In genomic region chr9:33705440-33705839, GRCh38 we compare ENCODE assay signal across 6 cellular contexts.
DNase-seq lines count a peak whose midpoint lies in the region; ATAC-seq, FAIRE-seq and TF ChIP-seq lines count a peak whose summit lies in the region.
"Not testable (repeated sequence)": the region's sequence is repeated elsewhere in the genome, so short reads cannot be mapped to it uniquely, and the experiment has no call there.

No MANE protein-coding gene starts in this region.

- H3K27me3 ChIP-seq in HCT116 (ENCODE audit: insufficient read depth, low read length); body of pancreas; hepatocyte; pancreas: not testable (repeated sequence)

- peak; percentile 28 for FAIRE-seq in A549 (lab: Jason Lieb, UNC)
- not testable (repeated sequence) for FAIRE-seq in pancreas (lab: Jason Lieb, UNC)

- H3K9me3 ChIP-seq in A549; HCT116 (ENCODE audit: control insufficient read depth in 1 of 2, insufficient read depth in 1 of 2, low read depth in 1 of 2, low read length in 2 of 2); body of pancreas; hepatocyte (ENCODE audit: low read depth); pancreas: not testable (repeated sequence)

- H3K9ac ChIP-seq in HCT116 (ENCODE audit: low read length): not testable (repeated sequence)

- H3K4me3 ChIP-seq in A549; HCT116 (replicated peaks in 1 of 2; ENCODE audit: low read depth in 1 of 2, low read length in 2 of 2); body of pancreas; hepatocyte; pancreas: not testable (repeated sequence)

- not testable (repeated sequence) for H2AFZ ChIP-seq in HCT116 (ENCODE audit: low read depth, low read length, poor library complexity, severe bottlenecking); hepatocyte

- not testable (repeated sequence) for H3K27ac ChIP-seq in A549; HCT116 (ENCODE audit: low read depth, low read length); body of pancreas; hepatocyte; pancreas

- H3K79me2 ChIP-seq in HCT116 (ENCODE audit: insufficient read depth, low read length); hepatocyte: not testable (repeated sequence)

- TF ChIP-seq RAD21 in A549 (conservative IDR thresholded peaks at IDR 0.05 in 1 of 2, IDR thresholded peaks at IDR 0.05 in 1 of 2); HCT116 (IDR thresholded peaks at IDR 0.05; ENCODE audit: low read depth): not testable (repeated sequence)

- H3K36me3 ChIP-seq in HCT116 (ENCODE audit: control insufficient read depth in 1 of 2, insufficient read depth in 2 of 2, low read length in 2 of 2); body of pancreas (replicated peaks in 1 of 2; ENCODE audit: insufficient read depth in 1 of 2, low read depth in 2 of 2); hepatocyte (replicated peaks; ENCODE audit: insufficient read depth, low read depth); pancreas: not testable (repeated sequence)

- not testable (repeated sequence) for TF ChIP-seq CTCF in A549 (IDR thresholded peaks at IDR 0.05); HCT116 (IDR thresholded peaks at IDR 0.05 in 2 of 3, conservative IDR thresholded peaks at IDR 0.05 in 1 of 3; ENCODE audit: borderline replicate concordance in 1 of 3, insufficient read depth in 1 of 3, low read depth in 2 of 3, low read length in 2 of 3); body of pancreas (IDR thresholded peaks at IDR 0.05); hepatocyte (IDR thresholded peaks at IDR 0.05; ENCODE audit: poor library complexity); pancreas (IDR thresholded peaks at IDR 0.05)

- not testable (repeated sequence) for H3K4me2 ChIP-seq in A549, hepatocyte
- 0 out of 2 replicates have a peak overlapping the region, but pooled peaks have one; percentile 9 for H3K4me2 ChIP-seq in HCT116 (ENCODE audit: low read length)

- BruUV-seq in HCT116 (replicated peaks; lab: Mats Ljungman, UMichigan): not testable (repeated sequence)

- not testable (repeated sequence) for H3K4me1 ChIP-seq in A549; HCT116 (ENCODE audit: control insufficient read depth in 1 of 2, insufficient read depth in 2 of 2, low read length in 2 of 2); hepatocyte (ENCODE audit: insufficient read depth); pancreas
- peaks cover 12% of the 10 kb centered on the region for H3K4me1 ChIP-seq in body of pancreas

- POLR2A ChIA-PET in A549 (lab: Yijun Ruan, JAX): interaction anchor here (0.6 kb wide), 1 partner anchor 123 kb away, joined by 3 read pairs; no protein-coding TSS in a partner anchor
- POLR2A ChIA-PET in HCT116 (lab: Charles Lee): not testable (repeated sequence)

- 13% methylated on average over 2 of the region's 2 CpGs for WGBS in A549 (ENCODE audit: missing lambda C conversion rate)
- WGBS in body of pancreas, 2 donors: 15 to 16% methylated on average over 2 of the region's 2 CpGs
- WGBS in hepatocyte (ENCODE audit: low lambda C conversion rate, missing lambda C conversion rate): 29% methylated on average over 2 of the region's 2 CpGs
- 11 to 21% methylated on average over 2 of the region's 2 CpGs for WGBS in pancreas, 2 donors

- CTCF ChIA-PET in A549 (lab: Yijun Ruan, JAX): interaction anchor here (1.0 to 4.7 kb wide), 3 partner anchors 17 to 81 kb away, joined by 5 to 29 read pairs (median 15); no protein-coding TSS in a partner anchor
- CTCF ChIA-PET in HCT116 (lab: Charles Lee): not testable (repeated sequence)

- H3K9me2 ChIP-seq in HCT116 (ENCODE audit: insufficient read depth); hepatocyte (replicated peaks; ENCODE audit: insufficient read depth): not testable (repeated sequence)

- intact Hi-C loops in HCT116 (cut with micrococcal nuclease): loop anchor here (1.0 kb wide), 1 partner anchor 16 kb away; no protein-coding TSS in a partner anchor
- intact Hi-C loops in body of pancreas (cut with DNase I): not testable (repeated sequence)
- intact Hi-C loops in pancreas (cut with DNase I): loop anchor here in 1 of 3 donors (10.0 kb wide), 1 partner anchor 51 kb away; no protein-coding TSS in a partner anchor

- RAD21 ChIA-PET in HCT116 (lab: Charles Lee; ENCODE audit: low non-redundant PET in 1 of 2, low total read pairs in 2 of 2, uncharacterized antibody in 2 of 2, unreplicated experiment in 2 of 2): not testable (repeated sequence)

- DNase-seq in A549 (ENCODE audit: low read depth in 1 of 2, low spot score in 1 of 2); HCT116 (ENCODE audit: low read depth, low spot score): not testable (repeated sequence)
- peak; percentile 30 for DNase-seq in NCI-H82 (lab: John Stamatoyannopoulos, UW)
- peak in 3 of 4 donors; percentile 31 to 73 (median 41) for DNase-seq in body of pancreas
- peak; percentile 41 for DNase-seq in hepatocyte (ENCODE audit: low spot score)
- DNase-seq in pancreas: peak in 3 of 6 donors; percentile 17 to 51 (median 31)

- H4K20me1 ChIP-seq in HCT116 (ENCODE audit: insufficient read depth); hepatocyte (ENCODE audit: insufficient read depth, poor library complexity, severe bottlenecking): not testable (repeated sequence)

- not testable (repeated sequence) for ATAC-seq in A549, HCT116, body of pancreas
- peak; percentile 54 to 85 (median 58) for ATAC-seq in pancreas

- TF ChIP-seq EP300 in A549 (IDR thresholded peaks at IDR 0.05): not testable (repeated sequence)

- not testable (repeated sequence) for TF ChIP-seq POLR2A in A549 (IDR thresholded peaks at IDR 0.05; ENCODE audit: low read length); HCT116 (IDR thresholded peaks at IDR 0.05; ENCODE audit: borderline replicate concordance, extremely low read depth, insufficient read depth, insufficient read length); body of pancreas (IDR thresholded peaks at IDR 0.05)
